In genomic region chr14:69652942-69653680, GRCh38 we compare ENCODE assay signal across 8 cellular contexts. TPM values are rescaled to one million over a fixed set of nuclear protein-coding genes. Genes with fewer than 3 reads are reported as not detected.
DNase-seq lines count a peak whose midpoint lies in the region; ATAC-seq, FAIRE-seq and TF ChIP-seq lines count a peak whose summit lies in the region.

No MANE protein-coding gene starts in this region.

- H3K27ac ChIP-seq in keratinocyte (ENCODE audit: control insufficient read depth, insufficient read depth, low read length) (peak overlapping the region; percentile 3), transverse colon (peak overlapping the region; percentile 77 to 91 (median 85))

- no peak for DNase-seq in activated naive CD4-positive, alpha-beta T cell treated with anti-CD3 and anti-CD28 coated beads for 36 hours
- no peak for DNase-seq in activated naive CD4-positive, alpha-beta T cell treated with anti-CD3 and anti-CD28 coated beads, Interleukin-2, amount 50 U/mL, for 16 hours
- DNase-seq in T-cell: peak in 2 of 34 experiments; percentile 12 to 26
- DNase-seq in keratinocyte (ENCODE audit: low read depth, low spot score): no peak
- DNase-seq in transverse colon: peak; percentile 55
- no peak for DNase-seq in BE2C
- DNase-seq in COLO668 (lab: John Stamatoyannopoulos, UW; ENCODE audit: unreplicated experiment): no peak

- no peak overlapping the region for H3K4me3 Mint-ChIP-seq in activated naive CD4-positive, alpha-beta T cell treated with anti-CD3 and anti-CD28 coated beads for 36 hours
- H3K4me3 Mint-ChIP-seq in T-cell: peak overlapping the region in 1 of 3 donors; percentile 6

- CTCF ChIA-PET in activated naive CD4-positive, alpha-beta T cell treated with anti-CD3 and anti-CD28 coated beads for 36 hours (lab: Charles Lee): interaction anchor here (0.5 to 1.0 kb wide), 5 partner anchors 9 to 560 kb away, joined by 3 to 4 read pairs (median 3); no protein-coding TSS in a partner anchor
- CTCF ChIA-PET in T-cell (lab: Charles Lee): interaction anchor here in 1 of 2 donors (0.6 kb wide), 1 partner anchor 16 kb away, joined by 3 read pairs; no protein-coding TSS in a partner anchor

- peaks cover 79% of the 10 kb centered on the region for H3K4me1 Mint-ChIP-seq in activated naive CD4-positive, alpha-beta T cell treated with anti-CD3 and anti-CD28 coated beads for 36 hours (ENCODE audit: low read depth)
- peaks cover 85 to 93% (median 90%) of the 10 kb centered on the region in 3 donors for H3K4me1 Mint-ChIP-seq in T-cell

- H3K4me3 ChIP-seq in keratinocyte (ENCODE audit: control insufficient read depth in 2 of 3, extremely low read depth in 1 of 3, insufficient read depth in 2 of 3, low read depth in 1 of 3, low read length in 3 of 3): no peak overlapping the region
- H3K4me3 ChIP-seq in transverse colon: no peak overlapping the region
- no peak overlapping the region for H3K4me3 ChIP-seq in BE2C (ENCODE audit: low read depth, low read length)

- H3K9ac ChIP-seq in keratinocyte (ENCODE audit: control insufficient read depth, extremely low read depth, insufficient read depth, low read length): no peak overlapping the region

- intact Hi-C loops in activated naive CD4-positive, alpha-beta T cell treated with anti-CD3 and anti-CD28 coated beads for 36 hours (cut with micrococcal nuclease): no loop called here
- intact Hi-C loops in transverse colon (cut with DNase I; ENCODE audit: low total_unique reads): no loop called here

- H3K79me2 ChIP-seq in keratinocyte (ENCODE audit: control insufficient read depth, insufficient read depth, low read length): peaks cover 57% of the 10 kb centered on the region

- peak overlapping the region; percentile 65 for H3K27ac Mint-ChIP-seq in activated naive CD4-positive, alpha-beta T cell treated with anti-CD3 and anti-CD28 coated beads for 36 hours
- H3K27ac Mint-ChIP-seq in T-cell: peak overlapping the region; percentile 34 to 63

- H3K4me1 ChIP-seq in keratinocyte (ENCODE audit: control insufficient read depth, extremely low read depth, insufficient read depth, low read length) (peaks cover 67% of the 10 kb centered on the region), transverse colon (peaks cover 60 to 95% (median 76%) of the 10 kb centered on the region in 4 donors), BE2C (no peaks in the 10 kb centered on the region; the same call in 1 of the 2 replicates)

- H3K9me3 Mint-ChIP-seq in activated naive CD4-positive, alpha-beta T cell treated with anti-CD3 and anti-CD28 coated beads for 36 hours: no peaks in the 10 kb centered on the region
- no peaks in the 10 kb centered on the region for H3K9me3 Mint-ChIP-seq in T-cell

- FAIRE-seq in keratinocyte (lab: Jason Lieb, UNC): no peak

- H3K36me3 Mint-ChIP-seq in activated naive CD4-positive, alpha-beta T cell treated with anti-CD3 and anti-CD28 coated beads for 36 hours (ENCODE audit: low read depth): peaks cover 19% of the 10 kb centered on the region
- H3K36me3 Mint-ChIP-seq in T-cell: peaks cover 2% of the 10 kb centered on the region

- TF ChIP-seq CTCF in keratinocyte (optimal IDR thresholded peaks at IDR 0.05 in 1 of 3, IDR thresholded peaks at IDR 0.05 in 1 of 3, conservative IDR thresholded peaks at IDR 0.05 in 1 of 3; ENCODE audit: extremely low read depth in 1 of 3, insufficient read depth in 2 of 3, low read length in 3 of 3) (no peak), transverse colon (IDR thresholded peaks at IDR 0.05) (no peak), BE2C (IDR thresholded peaks at IDR 0.05; ENCODE audit: low read depth, low read length) (no peak)

- H3K27me3 ChIP-seq in keratinocyte (ENCODE audit: control insufficient read depth, extremely low read depth, insufficient read depth, low read length) (no peaks in the 10 kb centered on the region), transverse colon (no peaks in the 10 kb centered on the region), BE2C (no peaks in the 10 kb centered on the region)

- no peak overlapping the region for H3K4me2 ChIP-seq in keratinocyte (ENCODE audit: control insufficient read depth, extremely low read depth, insufficient read depth, low read depth, low read length)

- in situ Hi-C loops in transverse colon (cut with MboI; ENCODE audit: low pct_ligation_motif_present in 1 of 4, low pct_unique_long_range_greater_than_20kb in 1 of 4, low sequenced_read_pairs in 3 of 4): no loop called here

- no peaks in the 10 kb centered on the region for H3K27me3 Mint-ChIP-seq in activated naive CD4-positive, alpha-beta T cell treated with anti-CD3 and anti-CD28 coated beads for 36 hours (ENCODE audit: low read depth)
- no peaks in the 10 kb centered on the region for H3K27me3 Mint-ChIP-seq in T-cell

- no peaks in the 10 kb centered on the region for H3K9me3 ChIP-seq in keratinocyte (ENCODE audit: control insufficient read depth, low read depth, low read length)
- H3K9me3 ChIP-seq in transverse colon: no peaks in the 10 kb centered on the region
- H3K9me3 ChIP-seq in BE2C: no peaks in the 10 kb centered on the region

- POLR2A ChIA-PET in T-cell (lab: Charles Lee): no interaction called here

- dilution Hi-C loops in keratinocyte (cut with MboI; ENCODE audit: extremely low pct_ligation_motif_present, low sequenced_read_pairs): no loop called here

- H3K36me3 ChIP-seq in keratinocyte (ENCODE audit: control insufficient read depth in 2 of 2, extremely low read depth in 1 of 2, insufficient read depth in 2 of 2, low read length in 2 of 2) (no peaks in the 10 kb centered on the region), transverse colon (no peaks in the 10 kb centered on the region), BE2C (no peaks in the 10 kb centered on the region)

- WGBS in transverse colon (ENCODE audit: low coverage in 1 of 2), 2 donors: 59 to 74% methylated on average over 8 to 10 of the region's 10 CpGs

- no peak for TF ChIP-seq EP300 in transverse colon (IDR thresholded peaks at IDR 0.05; ENCODE audit: low read depth)

- peaks cover 7% of the 10 kb centered on the region for H3K9me1 ChIP-seq in keratinocyte (ENCODE audit: control insufficient read depth, extremely low read depth, insufficient read depth, low read length)

- ATAC-seq in T-cell (replicated peaks in 1 of 4) (no peak), GM21528 (IDR thresholded peaks at IDR 0.05; ENCODE audit: low FRiP score, unreplicated experiment) (no peak)

- H4K20me1 ChIP-seq in keratinocyte (ENCODE audit: control insufficient read depth, extremely low read depth, insufficient read depth, low read length): no peaks in the 10 kb centered on the region

- H2AFZ ChIP-seq in keratinocyte (ENCODE audit: control insufficient read depth, low read length): no peak overlapping the region

- no peak for TF ChIP-seq POLR2A in transverse colon (IDR thresholded peaks at IDR 0.05)

RNA-seq across cellular contexts. Expression of gene SUSD6, which starts 41.7 kb away (rescaled TPM):
- total RNA-seq in activated naive CD4-positive, alpha-beta T cell treated with anti-CD3 and anti-CD28 coated beads for 36 hours: 10 to 100 TPM; 66.6 to 69.7 TPM
- total RNA-seq in T-cell (10 to 100 TPM; 53.5 to 75.5 (median 60.4) TPM), transverse colon (100 to 1,000 TPM in 2 of 4 donors, 10 to 100 TPM in 2; 29.1 to 159 (median 95.0) TPM)
- 10.5 to 12.8 TPM (median 12.0 TPM) in 3 replicates for polyA plus RNA-seq in keratinocyte
- polyA plus RNA-seq in keratinocyte (2011; ENCODE audit: low read depth): 9.1 TPM
- polyA plus RNA-seq in keratinocyte (2011; cell fraction: cytosol; rRNA removed): 4.2 and 5.2 TPM in 2 replicates
- 42.5 and 45.1 TPM in 2 replicates for polyA plus RNA-seq in keratinocyte (2011; cell fraction: nucleus; rRNA removed)
- polyA plus RNA-seq in keratinocyte (2012; ENCODE audit: low replicate concordance): 9.9 and 16.3 TPM in 2 replicates
- polyA minus RNA-seq in keratinocyte: 17.4 to 22.2 TPM (median 19.8 TPM) in 3 replicates
- polyA minus RNA-seq in keratinocyte (2011; cell fraction: cytosol; rRNA and poly(A)+ RNA removed): 7.5 TPM
- polyA minus RNA-seq in keratinocyte (2011; cell fraction: nucleus; rRNA and poly(A)+ RNA removed): 26.7 and 33.3 TPM in 2 replicates
- 7.2 TPM for polyA plus RNA-seq in BE2C (2012; ENCODE audit: insufficient read depth, insufficient read length, low read depth)
